9 cellular contexts compared by ENCODE assay signal in genomic region chr12:124565071-124565491, GRCh38. TPM values are rescaled to one million over a fixed set of nuclear protein-coding genes. Genes with fewer than 3 reads are reported as not detected.
DNase-seq lines count a peak whose midpoint lies in the region; ATAC-seq and TF ChIP-seq lines count a peak whose summit lies in the region.
"Had no signal": no experiment of that assay in that cellular context is flagged by ENCODE, and none has a peak within 500 bp of the region (broad histone marks: within the 10 kb centered on the region; RNA-seq: fewer than 3 reads in every experiment).

No MANE protein-coding gene starts in this region.

- H3K9ac ChIP-seq in neural progenitor cell (no peak overlapping the region), colonic mucosa (ENCODE audit: low read depth in 2 of 2, low read length in 2 of 2) (peak overlapping the region in 1 of 2 donors; percentile 5)

- no peaks in the 10 kb centered on the region for H3K27me3 Mint-ChIP-seq in CD8-positive, alpha-beta T cell (ENCODE audit: low read depth)
- no peaks in the 10 kb centered on the region for H3K27me3 Mint-ChIP-seq in neural progenitor cell (ENCODE audit: insufficient read depth, low read depth)

- POLR2A ChIA-PET in CD8-positive, alpha-beta T cell (lab: Charles Lee): interaction anchor here (1.0 kb wide), 1 partner anchor 99 kb away, joined by 3 read pairs; no protein-coding TSS in a partner anchor

- no peak overlapping the region for H3K27ac Mint-ChIP-seq in CD8-positive, alpha-beta T cell
- no peak overlapping the region for H3K27ac Mint-ChIP-seq in neural progenitor cell

- no peak overlapping the region for H2AFZ ChIP-seq in neural progenitor cell (replicated peaks)

- no peak for ATAC-seq in CD8-positive, alpha-beta T cell
- no peak for ATAC-seq in HG03354 (IDR thresholded peaks at IDR 0.05; ENCODE audit: poor library complexity, severe bottlenecking, unreplicated experiment)

- intact Hi-C loops in CD8-positive, alpha-beta T cell (cut with DNase I, micrococcal nuclease): loop anchor here (5.0 to 10.0 kb wide), 4 partner anchors 202 to 853 kb away; partner anchors contain the start of genes AACS (in 1 of the 2) and ATP6V0A2 (in 1 of the 2)
- intact Hi-C loops in colonic mucosa (cut with DNase I): loop anchor here (5.0 kb wide), 1 partner anchor 187 kb away; no protein-coding TSS in a partner anchor

- no peak overlapping the region for H3K4me3 ChIP-seq in CD8-positive, alpha-beta T cell (ENCODE audit: low read depth, low read length)
- H3K4me3 ChIP-seq in ectodermal cell (ENCODE audit: insufficient read depth, low read depth, low read length) (peak overlapping the region; percentile 84), neural progenitor cell (peak overlapping the region; percentile 79), colonic mucosa (no peak overlapping the region)

- H3K79me2 ChIP-seq in neural progenitor cell (ENCODE audit: low read depth): peaks cover 71% of the 10 kb centered on the region

- H3K4me2 ChIP-seq in neural progenitor cell: peak overlapping the region; percentile 98

- no peak overlapping the region for H3K27ac ChIP-seq in CD8-positive, alpha-beta T cell (ENCODE audit: low read depth, low read length)
- no peak overlapping the region for H3K27ac ChIP-seq in ectodermal cell (ENCODE audit: insufficient read depth, low read depth, low read length, poor library complexity, severe bottlenecking)
- H3K27ac ChIP-seq in neural progenitor cell: no peak overlapping the region
- H3K27ac ChIP-seq in colonic mucosa: no peak overlapping the region
- H3K27ac ChIP-seq: HL-60 had no signal

- no peaks in the 10 kb centered on the region for H3K9me3 ChIP-seq in CD8-positive, alpha-beta T cell (ENCODE audit: low read length)
- H3K9me3 ChIP-seq in ectodermal cell (ENCODE audit: control insufficient read depth, low read length) (no peaks in the 10 kb centered on the region), neural progenitor cell (ENCODE audit: low read depth) (no peaks in the 10 kb centered on the region), colonic mucosa (no peaks in the 10 kb centered on the region)

- WGBS in ectodermal cell, 2 experiments: 1% methylated on average over 17 of the region's 18 CpGs

- CTCF ChIA-PET in CD8-positive, alpha-beta T cell (lab: Charles Lee): interaction anchor here (0.6 to 1.1 kb wide), 2 partner anchors 8 to 11 kb away, joined by 3 read pairs; no protein-coding TSS in a partner anchor

- DNase-seq in CD8-positive, alpha-beta T cell: no peak
- peak; percentile 46 for DNase-seq in NCI-H446 treated with DMSO at 0.1 percent for 48 hours (lab: John Stamatoyannopoulos, UW)
- DNase-seq in neural progenitor cell (ENCODE audit: low spot score): peak; percentile 53
- no peak for DNase-seq in T1000 (lab: John Stamatoyannopoulos, UW)
- no peak for DNase-seq in colonic mucosa
- DNase-seq in SKM-1 (lab: John Stamatoyannopoulos, UW; ENCODE audit: unreplicated experiment): no peak

- H3F3A ChIP-seq in neural progenitor cell (ENCODE audit: low read depth): peaks cover 54% of the 10 kb centered on the region

- peaks cover 2% of the 10 kb centered on the region for H3K36me3 Mint-ChIP-seq in CD8-positive, alpha-beta T cell
- no peaks in the 10 kb centered on the region for H3K36me3 Mint-ChIP-seq in neural progenitor cell

- TF ChIP-seq CTCF in CD8-positive, alpha-beta T cell (IDR thresholded peaks at IDR 0.05): no peak
- TF ChIP-seq CTCF in neural progenitor cell (IDR thresholded peaks at IDR 0.05) (no peak), colonic mucosa (IDR thresholded peaks at IDR 0.05) (no peak)

- peaks cover 68% of the 10 kb centered on the region for H4K20me1 ChIP-seq in neural progenitor cell (ENCODE audit: low read depth)

- H3K4me1 ChIP-seq in CD8-positive, alpha-beta T cell (ENCODE audit: insufficient read depth, low read length): peaks cover 32% of the 10 kb centered on the region
- H3K4me1 ChIP-seq in ectodermal cell (ENCODE audit: control insufficient read depth, insufficient read depth, low read length) (peaks cover 28% of the 10 kb centered on the region), neural progenitor cell (peaks cover 38% of the 10 kb centered on the region), colonic mucosa (peaks cover 5% of the 10 kb centered on the region)

- peak overlapping the region; percentile 93 for H3K4me3 Mint-ChIP-seq in CD8-positive, alpha-beta T cell
- peak overlapping the region; percentile 93 for H3K4me3 Mint-ChIP-seq in neural progenitor cell

- H3K4me1 Mint-ChIP-seq in CD8-positive, alpha-beta T cell (ENCODE audit: low read depth): peaks cover 40% of the 10 kb centered on the region
- H3K4me1 Mint-ChIP-seq in neural progenitor cell: peaks cover 56% of the 10 kb centered on the region

- no peaks in the 10 kb centered on the region for H3K36me3 ChIP-seq in CD8-positive, alpha-beta T cell (ENCODE audit: insufficient read depth, low read length)
- H3K36me3 ChIP-seq in ectodermal cell (ENCODE audit: control insufficient read depth, insufficient read depth, low read length) (no peaks in the 10 kb centered on the region), neural progenitor cell (no peaks in the 10 kb centered on the region), colonic mucosa (no peaks in the 10 kb centered on the region)

- no peaks in the 10 kb centered on the region for H3K9me3 Mint-ChIP-seq in CD8-positive, alpha-beta T cell
- no peaks in the 10 kb centered on the region for H3K9me3 Mint-ChIP-seq in neural progenitor cell

- no peaks in the 10 kb centered on the region for H3K27me3 ChIP-seq in CD8-positive, alpha-beta T cell (ENCODE audit: insufficient read depth, low read length)
- H3K27me3 ChIP-seq in ectodermal cell (ENCODE audit: control insufficient read depth, insufficient read depth, low read length, poor library complexity, severe bottlenecking) (no peaks in the 10 kb centered on the region), neural progenitor cell (no peaks in the 10 kb centered on the region), colonic mucosa (no peaks in the 10 kb centered on the region)

RNA-seq across cellular contexts. Expression of gene NCOR2, which starts 2.3 kb away (rescaled TPM):
- 10 to 100 TPM; 96.5 to 97.8 TPM for total RNA-seq in CD8-positive, alpha-beta T cell
- 119 TPM for polyA plus RNA-seq in ectodermal cell (2013, experiment 1 of 4)
- 111 TPM for polyA plus RNA-seq in ectodermal cell (2013, experiment 2 of 4)
- 112 TPM for polyA plus RNA-seq in ectodermal cell (2013, experiment 3 of 4)
- polyA plus RNA-seq in ectodermal cell (2013, experiment 4 of 4): 113 TPM
- total RNA-seq in neural progenitor cell (ENCODE audit: low replicate concordance) (14.3 and 18.0 TPM in 2 replicates), colonic mucosa (100 to 1,000 TPM; 137 to 148 TPM)

Comparison
In these comparisons a context has a peak if more than half of its experiments do, and no peak if none do; other contexts are left out.
1. DNase-seq: peak in NCI-H446 treated with DMSO at 0.1 percent for 48 hours (single experiment) and neural progenitor cell (single experiment); none in CD8-positive, alpha-beta T cell (0 of 7), T1000 (single experiment), colonic mucosa (single experiment) and SKM-1 (single experiment).
2. H3K4me3 ChIP-seq: peak in ectodermal cell (single experiment) and neural progenitor cell (single experiment); none in CD8-positive, alpha-beta T cell (single experiment) and colonic mucosa (single experiment).